8 cellular contexts compared by ENCODE assay signal in the genomic region with DNA sequence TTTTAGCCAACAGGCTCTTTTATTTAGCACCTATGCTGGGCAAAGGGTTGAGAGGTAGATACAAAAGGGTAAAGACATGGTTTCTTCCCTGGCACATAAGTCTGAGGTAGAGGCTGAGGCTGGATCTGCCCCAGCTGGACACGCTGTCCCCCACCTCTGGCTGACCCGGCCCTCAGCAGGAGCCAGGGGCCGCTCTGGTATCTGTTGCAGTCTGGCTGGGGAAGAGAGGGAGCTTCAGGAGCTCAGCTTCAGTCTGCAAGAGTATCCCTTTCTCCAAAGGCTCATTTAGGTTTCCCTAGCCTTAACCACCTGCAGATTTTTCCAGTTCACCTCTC. TPM values are rescaled to one million over a fixed set of nuclear protein-coding genes. Genes with fewer than 3 reads are reported as not detected.
DNase-seq lines count a peak whose midpoint lies in the region; ATAC-seq and TF ChIP-seq lines count a peak whose summit lies in the region.

No MANE protein-coding gene starts in this region.

- H3K27ac Mint-ChIP-seq in activated naive CD8-positive, alpha-beta T cell = no peak overlapping the region

- H3K4me1 Mint-ChIP-seq in activated naive CD8-positive, alpha-beta T cell (ENCODE audit: low read depth) = peaks cover 24% of the 10 kb centered on the region

- ATAC-seq in lower lobe of right lung (no peak), HG02852 (IDR thresholded peaks at IDR 0.05; ENCODE audit: unreplicated experiment) (no peak)

- no peaks in the 10 kb centered on the region for H3K36me3 Mint-ChIP-seq in activated naive CD8-positive, alpha-beta T cell

- 32 to 69% methylated on average over 3 of the region's 3 CpGs for WGBS in thyroid gland, 2 donors

- H3K9me3 ChIP-seq in cardiac muscle cell (ENCODE audit: low read depth) (no peaks in the 10 kb centered on the region), right atrium auricular region (no peaks in the 10 kb centered on the region), lower lobe of right lung (no peaks in the 10 kb centered on the region), thyroid gland (no peaks in the 10 kb centered on the region)

- H3K4me1 ChIP-seq in cardiac muscle cell (ENCODE audit: low read depth) (peaks cover 36% of the 10 kb centered on the region), right atrium auricular region (peaks cover 0 to 64% of the 10 kb centered on the region in 2 donors), lower lobe of right lung (peaks cover 55% of the 10 kb centered on the region), thyroid gland (peaks cover 71 to 92% of the 10 kb centered on the region in 2 donors)

- TF ChIP-seq CTCF in cardiac muscle cell (IDR thresholded peaks at IDR 0.05; ENCODE audit: low read depth, low read length) (no peak), right atrium auricular region (IDR thresholded peaks at IDR 0.05) (no peak), lower lobe of right lung (IDR thresholded peaks at IDR 0.05) (no peak), thyroid gland (IDR thresholded peaks at IDR 0.05) (no peak)

- intact Hi-C loops in lower lobe of right lung (cut with DNase I) = no loop called here
- intact Hi-C loops in thyroid gland (cut with DNase I) = no loop called here

- H3K27ac ChIP-seq in cardiac muscle cell (peak overlapping the region; percentile 72), right atrium auricular region (no peak overlapping the region), lower lobe of right lung (peak overlapping the region; percentile 58), thyroid gland (peak overlapping the region; percentile 81 to 94 (median 94))

- H3K4me3 ChIP-seq in cardiac muscle cell (no peak overlapping the region), right atrium auricular region (no peak overlapping the region), lower lobe of right lung (no peak overlapping the region), thyroid gland (replicated peaks in 1 of 3) (no peak overlapping the region)

- H3K27me3 ChIP-seq in cardiac muscle cell = no peaks in the 10 kb centered on the region
- H3K27me3 ChIP-seq in right atrium auricular region = no peaks in the 10 kb centered on the region
- H3K27me3 ChIP-seq in lower lobe of right lung (ENCODE audit: low read depth) = peaks cover 2% of the 10 kb centered on the region
- H3K27me3 ChIP-seq in thyroid gland = no peaks in the 10 kb centered on the region

- TF ChIP-seq POLR2A in thyroid gland (IDR thresholded peaks at IDR 0.05) = no peak

- no peak for DNase-seq in cardiac muscle cell (ENCODE audit: low read depth in 1 of 2, low spot score in 1 of 2)
- DNase-seq in right atrium auricular region (ENCODE audit: low spot score) = no peak
- no peak for DNase-seq in lower lobe of right lung
- DNase-seq in thyroid gland = no peak
- no peak for DNase-seq in GDM1 (lab: John Stamatoyannopoulos, UW)
- no peak for DNase-seq in Ammon's horn (ENCODE audit: low spot score)

- H3K27me3 Mint-ChIP-seq in activated naive CD8-positive, alpha-beta T cell = no peaks in the 10 kb centered on the region

- H3K4me3 Mint-ChIP-seq in activated naive CD8-positive, alpha-beta T cell = peak overlapping the region; percentile 81

- H3K9me3 Mint-ChIP-seq in activated naive CD8-positive, alpha-beta T cell (ENCODE audit: low read depth) = no peaks in the 10 kb centered on the region

- no peaks in the 10 kb centered on the region for H3K36me3 ChIP-seq in cardiac muscle cell
- no peaks in the 10 kb centered on the region for H3K36me3 ChIP-seq in right atrium auricular region
- no peaks in the 10 kb centered on the region for H3K36me3 ChIP-seq in lower lobe of right lung
- H3K36me3 ChIP-seq in thyroid gland = no peaks in the 10 kb centered on the region

RNA-seq across cellular contexts. Expression of a gene that starts 14.2 kb away (rescaled TPM):
- total RNA-seq in cardiac muscle cell = 0.56 and 0.66 TPM in 2 replicates
- polyA plus RNA-seq in cardiac muscle cell = 0.86 TPM in 1 of 2 replicates, not detected in the other
- total RNA-seq in right atrium auricular region = under 1 TPM; 0.24 to 0.26 TPM
- total RNA-seq in lower lobe of right lung = 1.0 TPM
- total RNA-seq in thyroid gland = 1 to 10 TPM; 2.3 to 4.2 (median 3.2) TPM

RNA-seq across cellular contexts. Expression of a gene that starts 19.8 kb away (rescaled TPM):
- total RNA-seq in cardiac muscle cell = not detected in 2 replicates
- not detected in 2 replicates for polyA plus RNA-seq in cardiac muscle cell
- not detected for total RNA-seq in right atrium auricular region
- not detected for total RNA-seq in lower lobe of right lung
- 1 to 10 TPM in 3 of 4 donors, under 1 TPM in 1; 0.67 to 7.3 (median 6.0) TPM for total RNA-seq in thyroid gland

Comparison
In these comparisons a context has a peak if more than half of its experiments do, and no peak if none do; other contexts are left out.
1. H3K27ac ChIP-seq: peak in cardiac muscle cell (single experiment), lower lobe of right lung (single experiment) and thyroid gland (3 of 3); none in right atrium auricular region (0 of 2).